15 cellular contexts compared by ENCODE assay signal in genomic region chr19:48754950-48755645, GRCh38. TPM values are rescaled to one million over a fixed set of nuclear protein-coding genes. Genes with fewer than 3 reads are reported as not detected.
A peak's percentile ranks its signal among the peaks of the same experiment; 100 is the strongest.
DNase-seq lines count a peak whose midpoint lies in the region; ATAC-seq and TF ChIP-seq lines count a peak whose summit lies in the region.
"Had no signal": no experiment of that assay in that cellular context is flagged by ENCODE, and none has a peak within 500 bp of the region (broad histone marks: within the 10 kb centered on the region; RNA-seq: fewer than 3 reads in every experiment).

Gene FGF21 (plus strand): TSS chr19:48755524. CDS start chr19:48756237, 713 bp downstream.

- TF ChIP-seq POLR2A in IMR-90 (IDR thresholded peaks at IDR 0.05; ENCODE audit: low read depth, low read length), result no peak

- peaks cover 29% of the 10 kb centered on the region for H3K36me3 Mint-ChIP-seq in Caco-2 (ENCODE audit: insufficient read depth, unreplicated experiment)
- no peaks in the 10 kb centered on the region for H3K36me3 Mint-ChIP-seq in activated T-helper 2 cell treated with anti-CD3 and anti-CD28 coated beads, Interferon-gamma antibody, Interleukin-2, Interleukin-4, amounts not matched to agents 10 μg/mL and 5 μg/mL and 100 μg/mL, durations not matched to agents 14 hours and 24 hours and 36 hours (ENCODE audit: low read depth)

- no peak for TF ChIP-seq CTCF in Caco-2 (IDR thresholded peaks at IDR 0.05; ENCODE audit: insufficient read depth in 1 of 2, low read depth in 1 of 2, low read length in 1 of 2, severe bottlenecking in 1 of 2, unreplicated experiment in 1 of 2)
- TF ChIP-seq CTCF in IMR-90 (conservative IDR thresholded peaks at IDR 0.05; ENCODE audit: low read depth, low read length), result no peak

- H3K4ac ChIP-seq in IMR-90 (ENCODE audit: low read depth, low read length) (no peak within 1 kb of the TSS), mesendoderm (ENCODE audit: low read depth, low read length) (peak within 1 kb of the TSS; percentile 87)

- H3K27me3 Mint-ChIP-seq in Caco-2 (ENCODE audit: insufficient read depth, unreplicated experiment), result no peaks in the 10 kb centered on the region
- H3K27me3 Mint-ChIP-seq in activated T-helper 2 cell treated with anti-CD3 and anti-CD28 coated beads, Interferon-gamma antibody, Interleukin-2, Interleukin-4, amounts not matched to agents 10 μg/mL and 5 μg/mL and 100 μg/mL, durations not matched to agents 14 hours and 24 hours and 36 hours (ENCODE audit: low read depth), result peaks cover 26% of the 10 kb centered on the region

- 100% methylated on average over 1 of the region's 6 CpGs; no CpG with 5 or more reads in 1 of the 2 experiments for WGBS in IMR-90 (ENCODE audit: extremely low coverage in 2 of 2, insufficient read length in 1 of 2), 2 experiments
- no CpG with 5 or more reads among the region's 6 CpGs for WGBS in mesendoderm (ENCODE audit: extremely low coverage, insufficient coverage, low lambda C conversion rate)

- DNase-seq in Caco-2, result peak; percentile 68 to 82
- no peak for DNase-seq in IMR-90
- peak; percentile 46 for DNase-seq in SHP77 treated with DMSO at 0.1 percent for 48 hours (lab: John Stamatoyannopoulos, UW)
- peak; percentile 75 for DNase-seq in mesendoderm
- DNase-seq in epidermal melanocyte (ENCODE audit: insufficient read length, low spot score), result no peak
- DNase-seq in NCI-H345 treated with DMSO at 0.1 percent for 48 hours (lab: John Stamatoyannopoulos, UW; ENCODE audit: unreplicated experiment), result no peak
- DNase-seq in activated CD4-positive, CD25-positive, alpha-beta regulatory T cell treated with anti-CD3 and anti-CD28 coated beads, Interleukin-2, amount 50 U/mL, for 72 hours, result no peak
- DNase-seq in activated T-helper 2 cell treated with anti-CD3 and anti-CD28 coated beads, Interferon-gamma antibody, Interleukin-2, Interleukin-4, amounts not matched to agents 10 μg/mL and 5 μg/mL and 100 μg/mL, durations not matched to agents 14 hours and 24 hours and 36 hours (ENCODE audit: low spot score), result no peak
- DNase-seq: activated CD4-positive, alpha-beta T cell treated with anti-CD3 and anti-CD28 coated beads, Interleukin-2, amount 50 U/mL, for 1 hour; DND-41; Right ventricle myocardium superior had no signal

- H2AFZ ChIP-seq in IMR-90 (replicated peaks; ENCODE audit: low read length, poor library complexity), result no peak within 1 kb of the TSS

- H3K4me3 ChIP-seq in Caco-2 (ENCODE audit: low read depth, low read length) (no peak within 1 kb of the TSS), IMR-90 (ENCODE audit: insufficient read depth, low read depth, low read length) (no peak within 1 kb of the TSS), mesendoderm (ENCODE audit: low read length) (no peak within 1 kb of the TSS)
- H3K4me3 ChIP-seq: prostate gland, suprapubic skin had no signal

- H2BK15ac ChIP-seq in IMR-90 (ENCODE audit: low read depth, low read length), result no peak within 1 kb of the TSS
- no peak within 1 kb of the TSS for H2BK15ac ChIP-seq in mesendoderm (replicated peaks; ENCODE audit: low read depth)

- H3K36me3 ChIP-seq in Caco-2 (ENCODE audit: control insufficient read depth, insufficient read depth, low read length) (no peaks in the 10 kb centered on the region), IMR-90 (ENCODE audit: control insufficient read depth, insufficient read depth, low read length) (no peaks in the 10 kb centered on the region), mesendoderm (ENCODE audit: control insufficient read depth, insufficient read depth, low read length) (peaks cover 2% of the 10 kb centered on the region)
- H3K36me3 ChIP-seq: prostate gland had no signal

- in situ Hi-C loops in IMR-90 (cut with MboI; ENCODE audit: low sequenced_read_pairs), result no loop called here

- 0 out of 4 replicates have a peak within 1 kb of the TSS, but pooled peaks of 1 of the 2 experiments have one; percentile 25 for H4K8ac ChIP-seq in IMR-90 (ENCODE audit: low read depth in 2 of 2, low read length in 2 of 2)
- H4K8ac ChIP-seq in mesendoderm (ENCODE audit: low read depth, low read length), result no peak within 1 kb of the TSS

- H3K23ac ChIP-seq in IMR-90 (ENCODE audit: low read depth, low read length) (no peak within 1 kb of the TSS), mesendoderm (ENCODE audit: low read length) (no peak within 1 kb of the TSS)

- ATAC-seq in IMR-90 (ENCODE audit: low read depth), result no peak
- ATAC-seq: heart left ventricle had no signal

- POLR2A ChIA-PET in Caco-2 (lab: Charles Lee), result no interaction called here
- POLR2A ChIA-PET in IMR-90 (lab: Charles Lee; ENCODE audit: unreplicated experiment), result no interaction called here

- no peak within 1 kb of the TSS for H3K14ac ChIP-seq in IMR-90 (replicated peaks; ENCODE audit: low read depth, low read length)

- peaks cover 2% of the 10 kb centered on the region for H3K79me2 ChIP-seq in mesendoderm (ENCODE audit: control insufficient read depth, insufficient read depth, low read length)

- no TSS peak for BruUV-seq in Caco-2 (replicated peaks; lab: Mats Ljungman, UMichigan)
- no TSS peak for BruUV-seq in IMR-90 (replicated peaks; lab: Mats Ljungman, UMichigan)

- intact Hi-C loops in Caco-2 (cut with micrococcal nuclease; ENCODE audit: unreplicated experiment), result no loop called here
- intact Hi-C loops in IMR-90 (cut with micrococcal nuclease), result no loop called here
- intact Hi-C loops in activated T-helper 2 cell treated with anti-CD3 and anti-CD28 coated beads, Interferon-gamma antibody, Interleukin-2, Interleukin-4, amounts not matched to agents 10 μg/mL and 5 μg/mL and 100 μg/mL, durations not matched to agents 14 hours and 24 hours and 36 hours (cut with micrococcal nuclease), result no loop called here

- peaks cover 29% of the 10 kb centered on the region for H3K4me1 Mint-ChIP-seq in Caco-2 (ENCODE audit: low read depth, unreplicated experiment)
- peaks cover 10% of the 10 kb centered on the region for H3K4me1 Mint-ChIP-seq in activated T-helper 2 cell treated with anti-CD3 and anti-CD28 coated beads, Interferon-gamma antibody, Interleukin-2, Interleukin-4, amounts not matched to agents 10 μg/mL and 5 μg/mL and 100 μg/mL, durations not matched to agents 14 hours and 24 hours and 36 hours (ENCODE audit: low read depth)

- H2BK120ac ChIP-seq in IMR-90 (ENCODE audit: low read depth, low read length), result no peak within 1 kb of the TSS
- H2BK120ac ChIP-seq in mesendoderm (ENCODE audit: low read depth, low read length), result no peak within 1 kb of the TSS

- peak within 1 kb of the TSS; percentile 96 for H3K27ac Mint-ChIP-seq in Caco-2 (ENCODE audit: unreplicated experiment)
- no peak within 1 kb of the TSS for H3K27ac Mint-ChIP-seq in activated T-helper 2 cell treated with anti-CD3 and anti-CD28 coated beads, Interferon-gamma antibody, Interleukin-2, Interleukin-4, amounts not matched to agents 10 μg/mL and 5 μg/mL and 100 μg/mL, durations not matched to agents 14 hours and 24 hours and 36 hours
- H3K27ac Mint-ChIP-seq: T-helper 2 cell treated with Interferon-gamma antibody and Interleukin-4, amounts not matched to agents 5 μg/mL and 100 μg/mL, for 36 hours had no signal

- CTCF ChIA-PET in Caco-2 (lab: Charles Lee), result interaction anchor here (1.0 kb wide), 1 partner anchor 238 kb away, joined by 3 read pairs; the partner anchor contains the start of gene RUVBL2
- CTCF ChIA-PET in IMR-90 (lab: Yijun Ruan, JAX), result no interaction called here

- H3K4me2 ChIP-seq in IMR-90 (ENCODE audit: low read depth, low read length) (no peak within 1 kb of the TSS), mesendoderm (ENCODE audit: low read length) (no peak within 1 kb of the TSS)

- peak within 1 kb of the TSS; percentile 70 for H2AK9ac ChIP-seq in IMR-90 (replicated peaks; ENCODE audit: low read depth, low read length, poor library complexity)

- H3K4me3 Mint-ChIP-seq in Caco-2 (ENCODE audit: unreplicated experiment), result peak within 1 kb of the TSS; percentile 89
- no peak within 1 kb of the TSS for H3K4me3 Mint-ChIP-seq in activated T-helper 2 cell treated with anti-CD3 and anti-CD28 coated beads, Interferon-gamma antibody, Interleukin-2, Interleukin-4, amounts not matched to agents 10 μg/mL and 5 μg/mL and 100 μg/mL, durations not matched to agents 14 hours and 24 hours and 36 hours (ENCODE audit: low read depth)

- no peak for TF ChIP-seq RAD21 in IMR-90 (IDR thresholded peaks at IDR 0.05; ENCODE audit: low read length)

- H3K56ac ChIP-seq in IMR-90 (ENCODE audit: extremely low read depth, insufficient read depth, low read length), result no peak within 1 kb of the TSS
- peak within 1 kb of the TSS; percentile 49 for H3K56ac ChIP-seq in mesendoderm (ENCODE audit: low read length)

- H3K18ac ChIP-seq in IMR-90 (ENCODE audit: low read depth, low read length) (no peak within 1 kb of the TSS), mesendoderm (ENCODE audit: low read length) (peak within 1 kb of the TSS; percentile 10)

- H2AK5ac ChIP-seq in IMR-90 (ENCODE audit: low read depth, low read length), result no peak within 1 kb of the TSS
- H2AK5ac ChIP-seq in mesendoderm (ENCODE audit: low read length), result no peak within 1 kb of the TSS

- dilution Hi-C loops in IMR-90 (cut with HindIII; ENCODE audit: low sequenced_read_pairs, unreplicated experiment), result no loop called here

- H3K27me3 ChIP-seq in Caco-2 (replicated peaks; ENCODE audit: control insufficient read depth, insufficient read depth, low read length) (no peaks in the 10 kb centered on the region), IMR-90 (ENCODE audit: control insufficient read depth, insufficient read depth, low read length) (peaks cover 29% of the 10 kb centered on the region), mesendoderm (ENCODE audit: insufficient read depth, low read length, poor library complexity) (no peaks in the 10 kb centered on the region)
- H3K27me3 ChIP-seq: suprapubic skin had no signal

- H3K79me1 ChIP-seq in IMR-90 (ENCODE audit: low read depth in 1 of 2, low read length in 2 of 2) (no peaks in the 10 kb centered on the region), mesendoderm (ENCODE audit: low read length) (peaks cover 3% of the 10 kb centered on the region)

- H2BK20ac ChIP-seq in IMR-90 (ENCODE audit: low read depth, low read length), result no peak within 1 kb of the TSS

- no peaks in the 10 kb centered on the region for H4K20me1 ChIP-seq in IMR-90 (ENCODE audit: insufficient read depth, low read length)

- no peaks in the 10 kb centered on the region for H3K9me1 ChIP-seq in IMR-90 (ENCODE audit: insufficient read depth, low read length)

- 0 out of 2 replicates have a peak within 1 kb of the TSS, but pooled peaks have one; percentile 55 for H4K91ac ChIP-seq in IMR-90 (ENCODE audit: insufficient read depth, low read depth, low read length)

- peaks cover 31% of the 10 kb centered on the region for H3K4me1 ChIP-seq in Caco-2
- peaks cover 4% of the 10 kb centered on the region; the same call in 1 of the 2 replicates for H3K4me1 ChIP-seq in IMR-90 (ENCODE audit: control insufficient read depth, insufficient read depth, low read length)
- H3K4me1 ChIP-seq in mesendoderm (ENCODE audit: control insufficient read depth, low read depth, low read length), result no peaks in the 10 kb centered on the region
- H3K4me1 ChIP-seq: prostate gland had no signal

- H3K9me3 ChIP-seq in Caco-2 (no peaks in the 10 kb centered on the region), IMR-90 (ENCODE audit: control insufficient read depth, insufficient read depth, low read length) (no peaks in the 10 kb centered on the region)
- H3K9me3 ChIP-seq: heart left ventricle, prostate gland, suprapubic skin had no signal

- H2BK5ac ChIP-seq in IMR-90 (ENCODE audit: low read depth, low read length, poor library complexity, severe bottlenecking) (no peak within 1 kb of the TSS), mesendoderm (ENCODE audit: low read length) (no peak within 1 kb of the TSS)

- H4K5ac ChIP-seq in IMR-90 (ENCODE audit: low read depth, low read length) (no peak within 1 kb of the TSS), mesendoderm (ENCODE audit: low read length) (no peak within 1 kb of the TSS)

- no peaks in the 10 kb centered on the region for H3K9me3 Mint-ChIP-seq in Caco-2 (ENCODE audit: unreplicated experiment)
- no peaks in the 10 kb centered on the region for H3K9me3 Mint-ChIP-seq in activated T-helper 2 cell treated with anti-CD3 and anti-CD28 coated beads, Interferon-gamma antibody, Interleukin-2, Interleukin-4, amounts not matched to agents 10 μg/mL and 5 μg/mL and 100 μg/mL, durations not matched to agents 14 hours and 24 hours and 36 hours
- H3K9me3 Mint-ChIP-seq: T-helper 2 cell treated with Interferon-gamma antibody and Interleukin-4, amounts not matched to agents 5 μg/mL and 100 μg/mL, for 36 hours had no signal

- H3K27ac ChIP-seq in IMR-90 (ENCODE audit: insufficient read depth, low read length) (no peak within 1 kb of the TSS), mesendoderm (ENCODE audit: low read depth, low read length) (no peak within 1 kb of the TSS)
- H3K27ac ChIP-seq: prostate gland, suprapubic skin had no signal

- H3K9ac ChIP-seq in IMR-90 (ENCODE audit: low read depth, low read length), result no peak within 1 kb of the TSS
- H3K9ac ChIP-seq in mesendoderm (ENCODE audit: low read length), result no peak within 1 kb of the TSS

RNA-seq across cellular contexts. Expression of gene FGF21, which starts in this region (rescaled TPM):
- total RNA-seq in Caco-2 (2022) (1.9 and 3.0 TPM in 2 replicates), IMR-90 (2012; rRNA removed) (not detected in 2 replicates)
- not detected in 2 replicates for polyA plus RNA-seq in IMR-90 (2012; rRNA removed)
- polyA plus RNA-seq in IMR-90 (2012; cell fraction: cytosol; rRNA removed), result not detected in 2 replicates
- polyA plus RNA-seq in IMR-90 (2012; cell fraction: nucleus; rRNA removed; ENCODE audit: low replicate concordance), result not detected in 2 replicates
- 0.46 TPM for polyA plus RNA-seq in mesendoderm (2013, experiment 1 of 2)
- 0.48 TPM for polyA plus RNA-seq in mesendoderm (2013, experiment 2 of 2)
- total RNA-seq in activated T-helper 2 cell treated with anti-CD3 and anti-CD28 coated beads, Interferon-gamma antibody, Interleukin-2, Interleukin-4, amounts not matched to agents 10 μg/mL and 5 μg/mL and 100 μg/mL, durations not matched to agents 14 hours and 24 hours and 36 hours, result not detected in 2 replicates
- total RNA-seq: heart left ventricle, prostate gland, Right ventricle myocardium superior, suprapubic skin had no signal
- polyA plus RNA-seq: heart left ventricle had no signal

Comparison
In these comparisons a context has a peak if more than half of its experiments do, and no peak if none do; other contexts are left out.
1. DNase-seq: peak in Caco-2 (2 of 2), SHP77 treated with DMSO at 0.1 percent for 48 hours (single experiment) and mesendoderm (single experiment); none in IMR-90 (single experiment), epidermal melanocyte (single experiment), NCI-H345 treated with DMSO at 0.1 percent for 48 hours (single experiment), activated CD4-positive, CD25-positive, alpha-beta regulatory T cell treated with anti-CD3 and anti-CD28 coated beads, Interleukin-2, amount 50 U/mL, for 72 hours (single experiment) and activated T-helper 2 cell treated with anti-CD3 and anti-CD28 coated beads, Interferon-gamma antibody, Interleukin-2, Interleukin-4, amounts not matched to agents 10 μg/mL and 5 μg/mL and 100 μg/mL, durations not matched to agents 14 hours and 24 hours and 36 hours (single experiment).